ENCODE assay signal across 16 cellular contexts in the genomic region with DNA sequence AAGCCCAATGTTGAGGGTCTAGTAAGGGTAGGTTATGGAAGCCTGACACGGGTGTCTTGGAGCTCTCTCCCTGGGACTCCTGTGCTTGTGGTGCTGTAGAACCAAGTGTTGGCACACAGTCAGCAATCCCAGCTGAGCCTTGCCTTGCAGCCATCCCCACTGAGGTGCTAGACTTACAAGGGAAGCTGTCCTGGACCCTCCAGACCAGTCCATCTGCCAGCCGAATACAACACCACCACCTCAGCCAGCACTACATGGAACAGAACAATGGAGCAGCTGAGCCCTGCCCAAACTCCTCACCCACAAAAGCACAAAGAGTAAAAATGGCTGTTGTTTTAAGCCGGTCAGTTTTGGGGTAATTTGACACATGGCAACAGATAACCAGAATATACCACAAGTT.
A peak's percentile ranks its signal among the peaks of the same experiment; 100 is the strongest.
DNase-seq lines count a peak whose midpoint lies in the region; ATAC-seq, FAIRE-seq and TF ChIP-seq lines count a peak whose summit lies in the region.
"Had no signal": no experiment of that assay in that cellular context is flagged by ENCODE, and none has a peak within 500 bp of the region (broad histone marks: within the 10 kb centered on the region; RNA-seq: fewer than 3 reads in every experiment).

No MANE protein-coding gene starts in this region.

- peak overlapping the region; percentile 93 for H3K27ac Mint-ChIP-seq in mesothelial cell of epicardium
- H3K27ac Mint-ChIP-seq: T-helper 17 cell had no signal

- peak overlapping the region; percentile 83 for H3K9ac ChIP-seq in HUES48 (ENCODE audit: low read depth, low read length)

- H3K36me3 Mint-ChIP-seq in mesothelial cell of epicardium: no peaks in the 10 kb centered on the region

- no peak for DNase-seq in A549 (ENCODE audit: low read depth in 1 of 2, low spot score in 1 of 2)
- DNase-seq in mesothelial cell of epicardium (ENCODE audit: low spot score in 2 of 2, unreplicated experiment in 2 of 2): no peak
- DNase-seq in COLO668 (lab: John Stamatoyannopoulos, UW; ENCODE audit: unreplicated experiment): no peak
- no peak for DNase-seq in COLO829 (ENCODE audit: low spot score)
- DNase-seq in D721Med (ENCODE audit: insufficient read length, low spot score): no peak
- DNase-seq: activated CD4-positive, CD25-positive, alpha-beta regulatory T cell treated with anti-CD3 and anti-CD28 coated beads, Interleukin-2, amount 50 U/mL, for 72 hours; activated CD8-positive, alpha-beta memory T cell treated with anti-CD3 and anti-CD28 coated beads, Interleukin-2, amount 50 U/mL, for 48 hours; activated naive CD4-positive, alpha-beta T cell treated with anti-CD3 and anti-CD28 coated beads, Interleukin-2, amount 50 U/mL, for 16 hours; COR-L47; glutamatergic neuron; mucosa of descending colon; T-helper 17 cell; testis had no signal

- FAIRE-seq in A549 (lab: Jason Lieb, UNC) (no peak), D721Med (lab: Jason Lieb, UNC) (no peak)

- no peaks in the 10 kb centered on the region for H3K36me3 ChIP-seq in HUES48 (ENCODE audit: control insufficient read depth, insufficient read depth, low read length)

- peaks cover 59% of the 10 kb centered on the region for H3K4me1 ChIP-seq in A549
- H3K4me1 ChIP-seq in HUES48 (ENCODE audit: control insufficient read depth, insufficient read depth, low read length): peaks cover 35% of the 10 kb centered on the region
- H3K4me1 ChIP-seq: testis had no signal

- peaks cover 4% of the 10 kb centered on the region for H3K9me3 Mint-ChIP-seq in mesothelial cell of epicardium

- TF ChIP-seq EP300 in A549 (IDR thresholded peaks at IDR 0.05): no peak

- peaks cover 28% of the 10 kb centered on the region for H3K4me1 Mint-ChIP-seq in mesothelial cell of epicardium
- H3K4me1 Mint-ChIP-seq: T-helper 17 cell had no signal

- CTCF ChIA-PET in A549 (lab: Yijun Ruan, JAX): interaction anchor here (0.9 to 2.5 kb wide), 8 partner anchors 15 to 245 kb away, joined by 3 to 11 read pairs (median 4); a partner anchor contains a TSS

- TF ChIP-seq RAD21 in A549 (conservative IDR thresholded peaks at IDR 0.05 in 1 of 2, IDR thresholded peaks at IDR 0.05 in 1 of 2): no peak

- H3K27ac ChIP-seq in A549 (peak overlapping the region; percentile 84 to 91), HUES48 (ENCODE audit: low read depth, low read length) (peak overlapping the region; percentile 99), cingulate gyrus (ENCODE audit: low read depth, low read length) (peak overlapping the region; percentile 24)
- H3K27ac ChIP-seq: testis had no signal

- 90% methylated on average over 3 of the region's 3 CpGs for WGBS in A549 (ENCODE audit: missing lambda C conversion rate)

- no peaks in the 10 kb centered on the region for H3K27me3 Mint-ChIP-seq in mesothelial cell of epicardium (ENCODE audit: low read depth)

- no peak for TF ChIP-seq POLR2A in A549 (IDR thresholded peaks at IDR 0.05; ENCODE audit: low read length)

- H3K4me3 ChIP-seq in A549: no peak overlapping the region
- no peak overlapping the region for H3K4me3 ChIP-seq in HUES48 (ENCODE audit: low read depth, low read length)
- H3K4me3 ChIP-seq: mucosa of descending colon, testis had no signal

- POLR2A ChIA-PET in A549 (lab: Yijun Ruan, JAX): interaction anchor here (1.9 kb wide), 1 partner anchor 24 kb away, joined by 4 read pairs; no protein-coding TSS in a partner anchor

- peaks cover 3% of the 10 kb centered on the region; the same call in 1 of the 2 replicates for H3K27me3 ChIP-seq in HUES48 (ENCODE audit: control insufficient read depth, insufficient read depth, low read length)
- H3K27me3 ChIP-seq: testis had no signal

- TF ChIP-seq CTCF in A549 (IDR thresholded peaks at IDR 0.05) (no peak), mesothelial cell of epicardium (IDR thresholded peaks at IDR 0.05; ENCODE audit: unreplicated experiment) (no peak), D721Med (IDR thresholded peaks at IDR 0.05; ENCODE audit: insufficient read depth, missing control alignments) (no peak)

- no peak overlapping the region for H3K4me3 Mint-ChIP-seq in mesothelial cell of epicardium
- H3K4me3 Mint-ChIP-seq: T-helper 17 cell had no signal

- H3K4me2 ChIP-seq in A549: peak overlapping the region; percentile 88

- ATAC-seq in A549 (no peak), HG03521 (IDR thresholded peaks at IDR 0.05; ENCODE audit: unreplicated experiment) (no peak)
- ATAC-seq: T-helper 17 cell had no signal

- H3K9me3 ChIP-seq in A549: no peaks in the 10 kb centered on the region
- no peaks in the 10 kb centered on the region for H3K9me3 ChIP-seq in HUES48 (ENCODE audit: control insufficient read depth, insufficient read depth, low read length)
- H3K9me3 ChIP-seq: mucosa of descending colon, testis had no signal

TF ChIP-seq in A549, 52 proteins besides CTCF, POLR2A, EP300 and RAD21:
- TF ChIP-seq MYC (IDR thresholded peaks at IDR 0.05; ENCODE audit: borderline replicate concordance, low read length) (no peak), CBX8 (IDR thresholded peaks at IDR 0.05) (no peak), FOSB (CRISPR knock-in tag; IDR thresholded peaks at IDR 0.05) (no peak), NPAS2 (CRISPR knock-in tag; IDR thresholded peaks at IDR 0.05; ENCODE audit: borderline replicate concordance) (no peak), HOXB13 (CRISPR knock-in tag; IDR thresholded peaks at IDR 0.05; ENCODE audit: low read depth) (no peak), NFE2L2 (conservative IDR thresholded peaks at IDR 0.05; ENCODE audit: low read length) (no peak), CHD4 (IDR thresholded peaks at IDR 0.05; ENCODE audit: borderline replicate concordance) (no peak), SREBF2 (IDR thresholded peaks at IDR 0.05) (no peak), RNF2 (IDR thresholded peaks at IDR 0.05; ENCODE audit: borderline replicate concordance, low read depth) (no peak), HDAC2 (IDR thresholded peaks at IDR 0.05) (no peak), GATA3 (IDR thresholded peaks at IDR 0.05; ENCODE audit: borderline replicate concordance) (no peak), JUNB (IDR thresholded peaks at IDR 0.05) (no peak), ZC3H11A (IDR thresholded peaks at IDR 0.05) (no peak), ZSCAN20 (CRISPR knock-in tag; IDR thresholded peaks at IDR 0.05) (no peak)
- TF ChIP-seq, protein P1, sequence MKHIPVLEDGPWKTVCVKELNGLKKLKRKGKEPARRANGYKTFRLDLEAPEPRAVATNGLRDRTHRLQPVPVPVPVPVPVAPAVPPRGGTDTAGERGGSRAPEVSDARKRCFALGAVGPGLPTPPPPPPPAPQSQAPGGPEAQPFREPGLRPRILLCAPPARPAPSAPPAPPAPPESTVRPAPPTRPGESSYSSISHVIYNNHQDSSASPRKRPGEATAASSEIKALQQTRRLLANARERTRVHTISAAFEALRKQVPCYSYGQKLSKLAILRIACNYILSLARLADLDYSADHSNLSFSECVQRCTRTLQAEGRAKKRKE (CRISPR knock-in tag; IDR thresholded peaks at IDR 0.05; ENCODE audit: low read depth): no peak; the same call in 1 of the 2 replicates
- TF ChIP-seq, protein P2, sequence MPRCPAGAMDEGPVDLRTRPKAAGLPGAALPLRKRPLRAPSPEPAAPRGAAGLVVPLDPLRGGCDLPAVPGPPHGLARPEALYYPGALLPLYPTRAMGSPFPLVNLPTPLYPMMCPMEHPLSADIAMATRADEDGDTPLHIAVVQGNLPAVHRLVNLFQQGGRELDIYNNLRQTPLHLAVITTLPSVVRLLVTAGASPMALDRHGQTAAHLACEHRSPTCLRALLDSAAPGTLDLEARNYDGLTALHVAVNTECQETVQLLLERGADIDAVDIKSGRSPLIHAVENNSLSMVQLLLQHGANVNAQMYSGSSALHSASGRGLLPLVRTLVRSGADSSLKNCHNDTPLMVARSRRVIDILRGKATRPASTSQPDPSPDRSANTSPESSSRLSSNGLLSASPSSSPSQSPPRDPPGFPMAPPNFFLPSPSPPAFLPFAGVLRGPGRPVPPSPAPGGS (IDR thresholded peaks at IDR 0.05): no peak

Comparison
In these comparisons a context has a peak if more than half of its experiments do, and no peak if none do; other contexts are left out.
1. H3K27ac ChIP-seq: peak in every context shown above with its lines; median percentile 99 in HUES48; 88 in A549; 24 in cingulate gyrus.